ENCODE assay signal across 13 cellular contexts in genomic region chr3:33834117-33834495, GRCh38. TPM values are rescaled to one million over a fixed set of nuclear protein-coding genes. Genes with fewer than 3 reads are reported as not detected.
DNase-seq lines count a peak whose midpoint lies in the region; ATAC-seq, FAIRE-seq and TF ChIP-seq lines count a peak whose summit lies in the region.
"Had no signal": no experiment of that assay in that cellular context is flagged by ENCODE, and none has a peak within 500 bp of the region (broad histone marks: within the 10 kb centered on the region; RNA-seq: fewer than 3 reads in every experiment).

No MANE protein-coding gene starts in this region.

- peak overlapping the region; percentile 16 for H3K27ac Mint-ChIP-seq in T-helper 1 cell treated with Interleukin-12 subunit alpha and Interleukin-12 subunit beta and Interleukin-4 antibody, amounts not matched to agents 30 μg/mL and 1 μg/mL, for 36 hours
- H3K27ac Mint-ChIP-seq in immature natural killer cell (peak overlapping the region; percentile 8 to 73 (median 64)), mesothelial cell of epicardium (no peak overlapping the region)

- TF ChIP-seq CTCF in mesothelial cell of epicardium (IDR thresholded peaks at IDR 0.05; ENCODE audit: unreplicated experiment), result no peak

- H3K27me3 Mint-ChIP-seq in T-helper 1 cell treated with Interleukin-12 subunit alpha and Interleukin-12 subunit beta and Interleukin-4 antibody, amounts not matched to agents 30 μg/mL and 1 μg/mL, for 36 hours (ENCODE audit: low read depth), result no peaks in the 10 kb centered on the region
- H3K27me3 Mint-ChIP-seq in immature natural killer cell (ENCODE audit: low read depth in 3 of 3) (no peaks in the 10 kb centered on the region), mesothelial cell of epicardium (ENCODE audit: low read depth) (no peaks in the 10 kb centered on the region)

- peaks cover 3% of the 10 kb centered on the region for H3K9me3 Mint-ChIP-seq in T-helper 1 cell treated with Interleukin-12 subunit alpha and Interleukin-12 subunit beta and Interleukin-4 antibody, amounts not matched to agents 30 μg/mL and 1 μg/mL, for 36 hours
- H3K9me3 Mint-ChIP-seq in immature natural killer cell, result no peaks in the 10 kb centered on the region
- no peaks in the 10 kb centered on the region for H3K9me3 Mint-ChIP-seq in mesothelial cell of epicardium

- peaks cover 9% of the 10 kb centered on the region for H3K4me1 Mint-ChIP-seq in T-helper 1 cell treated with Interleukin-12 subunit alpha and Interleukin-12 subunit beta and Interleukin-4 antibody, amounts not matched to agents 30 μg/mL and 1 μg/mL, for 36 hours (ENCODE audit: low read depth)
- H3K4me1 Mint-ChIP-seq in immature natural killer cell, result peaks cover 18 to 39% of the 10 kb centered on the region in 2 donors
- H3K4me1 Mint-ChIP-seq in mesothelial cell of epicardium, result no peaks in the 10 kb centered on the region

- DNase-seq in T-helper 1 cell (no peak), immature natural killer cell (no peak), H54 (ENCODE audit: insufficient read length, low spot score) (no peak), mesothelial cell of epicardium (ENCODE audit: low spot score in 2 of 2, unreplicated experiment in 2 of 2) (no peak)
- DNase-seq: activated T-cell treated with anti-CD3 and anti-CD28 coated beads, Interleukin-2, amount 50 U/mL, for 48 hours; Calu3; NCI-H1930; tibial artery; WERI-Rb-1 had no signal

- ATAC-seq in GM19351 (IDR thresholded peaks at IDR 0.05; ENCODE audit: unreplicated experiment) (peak; percentile 45), HG03342 (IDR thresholded peaks at IDR 0.05; ENCODE audit: unreplicated experiment) (peak; percentile 45), GM21737 (IDR thresholded peaks at IDR 0.05; ENCODE audit: unreplicated experiment) (no peak)

- H3K36me3 Mint-ChIP-seq in T-helper 1 cell treated with Interleukin-12 subunit alpha and Interleukin-12 subunit beta and Interleukin-4 antibody, amounts not matched to agents 30 μg/mL and 1 μg/mL, for 36 hours (ENCODE audit: low read depth), result peaks cover 30% of the 10 kb centered on the region
- H3K36me3 Mint-ChIP-seq in immature natural killer cell (peaks cover 13 to 25% (median 23%) of the 10 kb centered on the region in 3 donors), mesothelial cell of epicardium (peaks cover 35% of the 10 kb centered on the region)

- no peak for TF ChIP-seq POLR2A in H54 (IDR thresholded peaks at IDR 0.05; ENCODE audit: low read depth, low read length)

- H3K4me3 Mint-ChIP-seq in T-helper 1 cell treated with Interleukin-12 subunit alpha and Interleukin-12 subunit beta and Interleukin-4 antibody, amounts not matched to agents 30 μg/mL and 1 μg/mL, for 36 hours, result peak overlapping the region; percentile 8
- H3K4me3 Mint-ChIP-seq in immature natural killer cell (no peak overlapping the region), mesothelial cell of epicardium (no peak overlapping the region)

- no peak for FAIRE-seq in H54 (lab: Jason Lieb, UNC)

RNA-seq across cellular contexts. Expression of gene PDCD6IP, which starts 35.7 kb away (rescaled TPM):
- polyA plus RNA-seq in immature natural killer cell, result 10 to 100 TPM; 52.8 to 99.8 (median 67.0) TPM
- total RNA-seq in mesothelial cell of epicardium, result 134 to 142 TPM (median 135 TPM) in 3 replicates
